ENCODE assay signal across 16 cellular contexts in genomic region chr11:61835663-61836024, GRCh38. TPM values are rescaled to one million over a fixed set of nuclear protein-coding genes. Genes with fewer than 3 reads are reported as not detected.
A peak's percentile ranks its signal among the peaks of the same experiment; 100 is the strongest.
DNase-seq lines count a peak whose midpoint lies in the region; FAIRE-seq and TF ChIP-seq lines count a peak whose summit lies in the region.
"Had no signal": no experiment of that assay in that cellular context is flagged by ENCODE, and none has a peak within 500 bp of the region (broad histone marks: within the 10 kb centered on the region; RNA-seq: fewer than 3 reads in every experiment).

No MANE protein-coding gene starts in this region.

- peak overlapping the region; percentile 63 for H3K4me3 Mint-ChIP-seq in T-helper 1 cell treated with Interleukin-12 subunit alpha and Interleukin-12 subunit beta and Interleukin-4 antibody, amounts not matched to agents 30 μg/mL and 1 μg/mL, for 36 hours

- peaks cover 54% of the 10 kb centered on the region for H3K4me1 Mint-ChIP-seq in T-helper 1 cell treated with Interleukin-12 subunit alpha and Interleukin-12 subunit beta and Interleukin-4 antibody, amounts not matched to agents 30 μg/mL and 1 μg/mL, for 36 hours (ENCODE audit: low read depth)

- H3K9ac ChIP-seq in OCI-LY1 (ENCODE audit: low read length) (no peak overlapping the region), smooth muscle cell (ENCODE audit: low read depth) (no peak overlapping the region)

- H3K9me3 Mint-ChIP-seq in T-helper 1 cell treated with Interleukin-12 subunit alpha and Interleukin-12 subunit beta and Interleukin-4 antibody, amounts not matched to agents 30 μg/mL and 1 μg/mL, for 36 hours = no peaks in the 10 kb centered on the region
- H3K9me3 Mint-ChIP-seq: memory B cell had no signal

- no peaks in the 10 kb centered on the region for H3K27me3 Mint-ChIP-seq in T-helper 1 cell treated with Interleukin-12 subunit alpha and Interleukin-12 subunit beta and Interleukin-4 antibody, amounts not matched to agents 30 μg/mL and 1 μg/mL, for 36 hours (ENCODE audit: low read depth)

- no peak for DNase-seq in T-helper 1 cell
- no peak for DNase-seq in coronary artery (ENCODE audit: low spot score)
- DNase-seq in smooth muscle cell (lab: John Stamatoyannopoulos, UW; ENCODE audit: unreplicated experiment) = no peak
- DNase-seq in frontal cortex (ENCODE audit: low spot score in 2 of 2) = no peak
- DNase-seq in cerebellum (ENCODE audit: low spot score) = no peak
- no peak for DNase-seq in MV-4-11 (lab: John Stamatoyannopoulos, UW)
- DNase-seq: caudate nucleus, MG63, NCI-H2227 treated with DMSO at 0.1 percent for 48 hours, Peyer's patch had no signal

- H3K27me3 ChIP-seq in OCI-LY1 (ENCODE audit: insufficient read depth, low read length) (no peaks in the 10 kb centered on the region), smooth muscle cell (ENCODE audit: low read depth) (no peaks in the 10 kb centered on the region)
- H3K27me3 ChIP-seq: MG63, Peyer's patch had no signal

- H3K4me3 ChIP-seq in OCI-LY1 (ENCODE audit: low read depth, low read length, poor library complexity, severe bottlenecking) = no peak overlapping the region
- H3K4me3 ChIP-seq in coronary artery = no peak overlapping the region
- no peak overlapping the region for H3K4me3 ChIP-seq in smooth muscle cell
- H3K4me3 ChIP-seq: MG63, Peyer's patch had no signal

- H3K36me3 Mint-ChIP-seq in T-helper 1 cell treated with Interleukin-12 subunit alpha and Interleukin-12 subunit beta and Interleukin-4 antibody, amounts not matched to agents 30 μg/mL and 1 μg/mL, for 36 hours (ENCODE audit: low read depth) = peaks cover 33% of the 10 kb centered on the region
- H3K36me3 Mint-ChIP-seq: memory B cell had no signal

- 94% methylated on average over 6 of the region's 6 CpGs for WGBS in smooth muscle cell (ENCODE audit: low lambda C conversion rate)

- H3K9me2 ChIP-seq in OCI-LY1 (ENCODE audit: low read depth, low read length) = no peaks in the 10 kb centered on the region

- H4K20me1 ChIP-seq in OCI-LY1 (ENCODE audit: insufficient read depth, low read length) (no peaks in the 10 kb centered on the region), smooth muscle cell (ENCODE audit: low read depth) (peaks cover 97% of the 10 kb centered on the region)

- H3K36me3 ChIP-seq in OCI-LY1 (ENCODE audit: insufficient read depth, low read length) = peaks cover 19% of the 10 kb centered on the region
- no peaks in the 10 kb centered on the region for H3K36me3 ChIP-seq in smooth muscle cell (ENCODE audit: low read depth)
- H3K36me3 ChIP-seq: MG63 had no signal

- H3K79me2 ChIP-seq in OCI-LY1 (ENCODE audit: insufficient read depth, low read length) = no peaks in the 10 kb centered on the region
- peaks cover 80% of the 10 kb centered on the region for H3K79me2 ChIP-seq in smooth muscle cell (ENCODE audit: low read depth)

- H3K4me2 ChIP-seq in OCI-LY1 (ENCODE audit: low read length) (no peak overlapping the region), smooth muscle cell (no peak overlapping the region)

- no peak for TF ChIP-seq CTCF in OCI-LY1 (IDR thresholded peaks at IDR 0.05; ENCODE audit: low read length)
- no peak for TF ChIP-seq CTCF in coronary artery (IDR thresholded peaks at IDR 0.05)
- TF ChIP-seq CTCF in smooth muscle cell (IDR thresholded peaks at IDR 0.05; ENCODE audit: borderline replicate concordance, insufficient read depth, poor library complexity, severe bottlenecking) = no peak

- H2AFZ ChIP-seq in OCI-LY1 (ENCODE audit: low read length) (no peak overlapping the region), smooth muscle cell (ENCODE audit: low read depth) (no peak overlapping the region)

- peak overlapping the region; percentile 98 for H3K27ac Mint-ChIP-seq in T-helper 1 cell treated with Interleukin-12 subunit alpha and Interleukin-12 subunit beta and Interleukin-4 antibody, amounts not matched to agents 30 μg/mL and 1 μg/mL, for 36 hours

- peaks cover 50% of the 10 kb centered on the region for H3K4me1 ChIP-seq in OCI-LY1 (ENCODE audit: insufficient read depth, low read length, severe bottlenecking)
- H3K4me1 ChIP-seq in smooth muscle cell (ENCODE audit: low read depth) = peaks cover 17% of the 10 kb centered on the region

- no peak for FAIRE-seq in frontal cortex (lab: Jason Lieb, UNC)
- FAIRE-seq: D721Med had no signal

- H3F3A ChIP-seq in OCI-LY1 (ENCODE audit: insufficient read depth, low read length) (no peaks in the 10 kb centered on the region), smooth muscle cell (ENCODE audit: low read depth) (peaks cover 23% of the 10 kb centered on the region)

- H3K9me3 ChIP-seq in OCI-LY1 (ENCODE audit: low read length) (no peaks in the 10 kb centered on the region), smooth muscle cell (replicated peaks; ENCODE audit: low read depth) (no peaks in the 10 kb centered on the region)
- H3K9me3 ChIP-seq: MG63, Peyer's patch had no signal

- H3K27ac ChIP-seq in OCI-LY1 (ENCODE audit: low read depth, low read length, poor library complexity, severe bottlenecking) (peak overlapping the region; percentile 96), coronary artery (peak overlapping the region; percentile 69 to 95), smooth muscle cell (ENCODE audit: low read depth) (peak overlapping the region; percentile 68)
- H3K27ac ChIP-seq: 22Rv1, VCaP had no signal

RNA-seq across cellular contexts. Expression of gene FADS2, which starts 7.5 kb away (rescaled TPM):
- total RNA-seq in smooth muscle cell = 279 and 332 TPM in 2 replicates
- polyA plus RNA-seq in smooth muscle cell = 285 and 495 TPM in 2 replicates
- 121 TPM for total RNA-seq in frontal cortex
- total RNA-seq in cerebellum = 88.6 TPM

RNA-seq across cellular contexts. Expression of gene FADS1, which starts 18.8 kb away (rescaled TPM):
- total RNA-seq in smooth muscle cell = 122 and 144 TPM in 2 replicates
- 176 and 266 TPM in 2 replicates for polyA plus RNA-seq in smooth muscle cell
- 81.9 TPM for total RNA-seq in frontal cortex
- total RNA-seq in cerebellum = 58.0 TPM

RNA-seq across cellular contexts. Expression of gene FEN1, which starts 42.9 kb away (rescaled TPM):
- total RNA-seq in smooth muscle cell (12.1 and 15.6 TPM in 2 replicates), frontal cortex (15.9 TPM), cerebellum (15.2 TPM)
- 21.1 and 23.3 TPM in 2 replicates for polyA plus RNA-seq in smooth muscle cell

RNA-seq across cellular contexts. Expression of gene TMEM258, which starts 43.2 kb away (rescaled TPM):
- 97.2 and 118 TPM in 2 replicates for total RNA-seq in smooth muscle cell
- 300 and 317 TPM in 2 replicates for polyA plus RNA-seq in smooth muscle cell
- total RNA-seq in frontal cortex = 62.4 TPM
- total RNA-seq in cerebellum = 74.4 TPM

RNA-seq across cellular contexts. Expression of gene FADS3, which starts 55.7 kb away (rescaled TPM):
- total RNA-seq in smooth muscle cell = 6.7 and 8.9 TPM in 2 replicates
- polyA plus RNA-seq in smooth muscle cell = 13.8 and 28.9 TPM in 2 replicates
- total RNA-seq in frontal cortex = 35.5 TPM
- total RNA-seq in cerebellum = 29.9 TPM
